In genomic region chr2:6845312-6845711, GRCh38 we compare ENCODE assay signal across 1 cellular context.
TF ChIP-seq lines count a peak whose summit lies in the region.

No MANE protein-coding gene starts in this region.

TF ChIP-seq in HEK293, 187 proteins besides CTCF, POLR2A, EP300 and RAD21 (continued from another document):
- TF ChIP-seq ZNF518A (tag by site-specific recombination; conservative IDR thresholded peaks at IDR 0.05; ENCODE audit: low read depth) (peak; percentile 64), TRIM28 (IDR thresholded peaks at IDR 0.05; ENCODE audit: borderline replicate concordance, low read length) (peak; percentile 99; the same call in 1 of the 2 replicates), ZNF510 (tag by site-specific recombination; IDR thresholded peaks at IDR 0.05; ENCODE audit: insufficient replicate concordance) (peak; percentile 43), ZNF549 (tag by site-specific recombination; IDR thresholded peaks at IDR 0.05) (peak; percentile 92), ZNF521 (tag by site-specific recombination; IDR thresholded peaks at IDR 0.05) (no peak), ZNF830 (tag by site-specific recombination; IDR thresholded peaks at IDR 0.05; ENCODE audit: low read depth) (no peak), ZNF555 (tag by site-specific recombination; conservative IDR thresholded peaks at IDR 0.05) (no peak), BCL6B (tag by site-specific recombination; IDR thresholded peaks at IDR 0.05) (no peak), ZNF529 (tag by site-specific recombination; IDR thresholded peaks at IDR 0.05; ENCODE audit: insufficient replicate concordance) (peak; percentile 60), ZNF280D (tag by site-specific recombination; IDR thresholded peaks at IDR 0.05) (peak; percentile 98), SETDB1 (IDR thresholded peaks at IDR 0.05; ENCODE audit: insufficient read length, low read length) (peak; percentile 99), ZNF2 (tag by site-specific recombination; IDR thresholded peaks at IDR 0.05) (no peak), ZNF626 (tag by site-specific recombination; IDR thresholded peaks at IDR 0.05) (peak; percentile 97)
